Comparison of ENCODE assay signal across 12 cellular contexts in genomic region chr13:95258619-95259194, GRCh38. TPM values are rescaled to one million over a fixed set of nuclear protein-coding genes. Genes with fewer than 3 reads are reported as not detected.
DNase-seq lines count a peak whose midpoint lies in the region; ATAC-seq and TF ChIP-seq lines count a peak whose summit lies in the region.
"Had no signal": no experiment of that assay in that cellular context is flagged by ENCODE, and none has a peak within 500 bp of the region (broad histone marks: within the 10 kb centered on the region; RNA-seq: fewer than 3 reads in every experiment).

No MANE protein-coding gene starts in this region.

- peaks cover 12% of the 10 kb centered on the region for H3K36me3 Mint-ChIP-seq in progenitor cell of endocrine pancreas (ENCODE audit: insufficient read depth)
- H3K36me3 Mint-ChIP-seq in stimulated activated naive B cell treated with anti-CD40 and anti-IgM and Interleukin-4, amounts not matched to agents 10 μg/mL and 1 μg/mL and 100 μg/mL, for 72 hours, result peaks cover 7 to 17% of the 10 kb centered on the region in 2 donors

- peak overlapping the region; percentile 90 for H3K27ac Mint-ChIP-seq in progenitor cell of endocrine pancreas
- H3K27ac Mint-ChIP-seq in stimulated activated naive B cell treated with anti-CD40 and anti-IgM and Interleukin-4, amounts not matched to agents 10 μg/mL and 1 μg/mL and 100 μg/mL, for 72 hours, result no peak overlapping the region

- peaks cover 24% of the 10 kb centered on the region for H3K9me3 Mint-ChIP-seq in progenitor cell of endocrine pancreas (ENCODE audit: low read depth)
- H3K9me3 Mint-ChIP-seq in stimulated activated naive B cell treated with anti-CD40 and anti-IgM and Interleukin-4, amounts not matched to agents 10 μg/mL and 1 μg/mL and 100 μg/mL, for 72 hours, result peaks cover 0 to 4% of the 10 kb centered on the region in 2 donors

- no peak for TF ChIP-seq CTCF in progenitor cell of endocrine pancreas (IDR thresholded peaks at IDR 0.05; ENCODE audit: unreplicated experiment)

- peaks cover 21% of the 10 kb centered on the region for H3K4me1 Mint-ChIP-seq in progenitor cell of endocrine pancreas (ENCODE audit: low read depth)
- peaks cover 6 to 7% of the 10 kb centered on the region in 2 donors for H3K4me1 Mint-ChIP-seq in stimulated activated naive B cell treated with anti-CD40 and anti-IgM and Interleukin-4, amounts not matched to agents 10 μg/mL and 1 μg/mL and 100 μg/mL, for 72 hours

- DNase-seq in progenitor cell of endocrine pancreas (ENCODE audit: low spot score, unreplicated experiment), result no peak
- no peak for DNase-seq in stimulated activated naive B cell treated with anti-CD40 and anti-IgM and Interleukin-4, amounts not matched to agents 10 μg/mL and 1 μg/mL and 100 μg/mL, for 72 hours
- DNase-seq in NCI-H1092 treated with DMSO at 0.1 percent for 48 hours (lab: John Stamatoyannopoulos, UW), result no peak
- DNase-seq in NCI-H345 treated with DMSO at 0.1 percent for 48 hours (lab: John Stamatoyannopoulos, UW; ENCODE audit: unreplicated experiment), result no peak
- DNase-seq in SIG-M5 treated with dmso at 0.1 percent for 504 hours (lab: John Stamatoyannopoulos, UW; ENCODE audit: unreplicated experiment), result no peak
- DNase-seq: activated CD8-positive, alpha-beta memory T cell treated with anti-CD3 and anti-CD28 coated beads, Interleukin-2, amount 50 U/mL, for 48 hours; NCI-H1105; NCI-H774; right lobe of liver had no signal

- no peak overlapping the region for H3K4me3 Mint-ChIP-seq in progenitor cell of endocrine pancreas (ENCODE audit: low read depth)
- no peak overlapping the region for H3K4me3 Mint-ChIP-seq in stimulated activated naive B cell treated with anti-CD40 and anti-IgM and Interleukin-4, amounts not matched to agents 10 μg/mL and 1 μg/mL and 100 μg/mL, for 72 hours

- no peaks in the 10 kb centered on the region for H3K27me3 Mint-ChIP-seq in progenitor cell of endocrine pancreas
- no peaks in the 10 kb centered on the region for H3K27me3 Mint-ChIP-seq in stimulated activated naive B cell treated with anti-CD40 and anti-IgM and Interleukin-4, amounts not matched to agents 10 μg/mL and 1 μg/mL and 100 μg/mL, for 72 hours

- ATAC-seq in GM19324 (IDR thresholded peaks at IDR 0.05; ENCODE audit: low FRiP score, unreplicated experiment), result peak; percentile 47
- peak; percentile 70 for ATAC-seq in HG02759 (IDR thresholded peaks at IDR 0.05; ENCODE audit: unreplicated experiment)
- ATAC-seq in HG03571 (IDR thresholded peaks at IDR 0.05; ENCODE audit: unreplicated experiment), result peak; percentile 59
- ATAC-seq in stimulated activated naive B cell treated with anti-CD40 and anti-IgM and Interleukin-4, amounts not matched to agents 10 μg/mL and 1 μg/mL and 100 μg/mL, for 72 hours (replicated peaks), result no peak

RNA-seq across cellular contexts. Expression of gene ABCC4, which starts 42.5 kb away (rescaled TPM):
- total RNA-seq in progenitor cell of endocrine pancreas, result 7.5 and 10.7 TPM in 2 replicates

Comparison
In these comparisons a context has a peak if more than half of its experiments do, and no peak if none do; other contexts are left out.
1. ATAC-seq: peak in GM19324 (single experiment), HG02759 (single experiment) and HG03571 (single experiment); none in stimulated activated naive B cell treated with anti-CD40 and anti-IgM and Interleukin-4, amounts not matched to agents 10 μg/mL and 1 μg/mL and 100 μg/mL, for 72 hours (0 of 2).